In the genomic region with DNA sequence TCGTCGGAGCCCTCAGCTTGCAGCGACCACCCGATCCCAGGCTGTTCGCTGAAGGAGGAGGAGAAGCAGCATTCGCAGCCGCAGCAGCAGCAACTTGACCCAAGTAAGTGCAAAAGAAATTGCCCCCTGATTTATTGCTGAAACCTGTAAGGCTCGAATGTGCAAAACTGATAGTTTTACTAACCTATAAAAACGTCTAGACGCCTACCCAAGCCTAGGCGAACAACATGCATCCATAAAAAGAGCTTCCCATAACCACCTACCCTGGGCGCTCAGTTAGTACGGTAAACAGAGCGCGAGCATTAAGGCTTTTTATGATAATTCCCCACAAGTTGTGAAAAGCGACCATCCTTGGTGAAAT, we compare ENCODE assay signal across 12 cellular contexts. TPM values are rescaled to one million over a fixed set of nuclear protein-coding genes. Genes with fewer than 3 reads are reported as not detected.
DNase-seq lines count a peak whose midpoint lies in the region; ATAC-seq and TF ChIP-seq lines count a peak whose summit lies in the region.
"Had no signal": no experiment of that assay in that cellular context is flagged by ENCODE, and none has a peak within 500 bp of the region (broad histone marks: within the 10 kb centered on the region; RNA-seq: fewer than 3 reads in every experiment).

No MANE protein-coding gene starts in this region.

- H3K27me3 Mint-ChIP-seq in natural killer cell (ENCODE audit: low read depth in 2 of 2) (peaks cover 78 to 80% of the 10 kb centered on the region in 2 donors), nephron (ENCODE audit: low read depth) (peaks cover 66% of the 10 kb centered on the region)
- H3K27me3 Mint-ChIP-seq in natural killer cell treated with Interleukin-12 subunit alpha and Interleukin-12 subunit beta and Interleukin-15 and Interleukin-18, amount 100 ng/mL, for 72 hours: peaks cover 66 to 75% of the 10 kb centered on the region in 2 donors

- H3K27ac Mint-ChIP-seq in natural killer cell (no peak overlapping the region), nephron (peak overlapping the region; percentile 99 to 100 (median 99))
- no peak overlapping the region for H3K27ac Mint-ChIP-seq in natural killer cell treated with Interleukin-12 subunit alpha and Interleukin-12 subunit beta and Interleukin-15 and Interleukin-18, amount 100 ng/mL, for 72 hours

- peaks cover 2% of the 10 kb centered on the region in 2 donors for H3K9me3 Mint-ChIP-seq in natural killer cell
- peaks cover 3% of the 10 kb centered on the region for H3K9me3 Mint-ChIP-seq in natural killer cell treated with Interleukin-12 subunit alpha and Interleukin-12 subunit beta and Interleukin-15 and Interleukin-18, amount 100 ng/mL, for 72 hours
- no peaks in the 10 kb centered on the region for H3K9me3 Mint-ChIP-seq in nephron

- no peak for TF ChIP-seq POLR2A in erythroblast (IDR thresholded peaks at IDR 0.05; ENCODE audit: low read length)

- intact Hi-C loops in natural killer cell (cut with micrococcal nuclease): loop anchor here (5.0 kb wide), 1 partner anchor 36 kb away; no protein-coding TSS in a partner anchor
- intact Hi-C loops in colonic mucosa (cut with DNase I): loop anchor here (10.0 kb wide), 2 partner anchors 691 to 1021 kb away; no protein-coding TSS in a partner anchor

- H3K4me3 ChIP-seq in colonic mucosa: peak overlapping the region; percentile 57

- H3K9me3 ChIP-seq in colonic mucosa: no peaks in the 10 kb centered on the region

- no peak for TF ChIP-seq CTCF in natural killer cell (IDR thresholded peaks at IDR 0.05)
- no peak for TF ChIP-seq CTCF in colonic mucosa (IDR thresholded peaks at IDR 0.05)
- TF ChIP-seq CTCF in nephron (IDR thresholded peaks at IDR 0.05; ENCODE audit: unreplicated experiment in 3 of 3): no peak

- DNase-seq in natural killer cell (no peak), colonic mucosa (no peak), erythroblast (lab: John Stamatoyannopoulos, UW) (no peak), SIG-M5 (lab: John Stamatoyannopoulos, UW) (no peak), NCI-H1105 (lab: John Stamatoyannopoulos, UW) (no peak)
- DNase-seq in natural killer cell treated with Interleukin-12 subunit alpha and Interleukin-12 subunit beta and Interleukin-15 and Interleukin-18, amount 100 ng/mL, for 72 hours (ENCODE audit: low spot score): no peak
- no peak for DNase-seq in stimulated activated CD4-positive, alpha-beta T cell treated with anti-CD3 and anti-CD28 coated beads, Interleukin-1b, Interleukin-23, amount 100 ng/mL, for 48 hours
- DNase-seq: activated T-cell treated with anti-CD3 and anti-CD28 coated beads, Interleukin-2, amount 50 U/mL, for 4 hours; NCI-H1048; stimulated activated naive CD4-positive, alpha-beta T cell; T-helper 9 cell had no signal

- peaks cover 13% of the 10 kb centered on the region for H3K36me3 Mint-ChIP-seq in natural killer cell
- H3K36me3 Mint-ChIP-seq in natural killer cell treated with Interleukin-12 subunit alpha and Interleukin-12 subunit beta and Interleukin-15 and Interleukin-18, amount 100 ng/mL, for 72 hours: peaks cover 12% of the 10 kb centered on the region
- peaks cover 48% of the 10 kb centered on the region for H3K36me3 Mint-ChIP-seq in nephron (ENCODE audit: low read depth)

- peak overlapping the region; percentile 45 for H3K4me3 Mint-ChIP-seq in natural killer cell
- H3K4me3 Mint-ChIP-seq in natural killer cell treated with Interleukin-12 subunit alpha and Interleukin-12 subunit beta and Interleukin-15 and Interleukin-18, amount 100 ng/mL, for 72 hours: no peak overlapping the region
- H3K4me3 Mint-ChIP-seq in nephron: peak overlapping the region; percentile 91 to 95 (median 92)
- H3K4me3 Mint-ChIP-seq: activated T-cell treated with anti-CD3 and anti-CD28 coated beads, Interleukin-2, amount 50 U/mL, for 4 hours had no signal

- H3K27me3 ChIP-seq in colonic mucosa: peaks cover 68% of the 10 kb centered on the region

- peaks cover 13 to 14% of the 10 kb centered on the region in 2 donors for H3K4me1 Mint-ChIP-seq in natural killer cell
- peaks cover 11 to 15% of the 10 kb centered on the region in 2 donors for H3K4me1 Mint-ChIP-seq in natural killer cell treated with Interleukin-12 subunit alpha and Interleukin-12 subunit beta and Interleukin-15 and Interleukin-18, amount 100 ng/mL, for 72 hours (ENCODE audit: low read depth in 2 of 2)
- H3K4me1 Mint-ChIP-seq in nephron: peaks cover 65% of the 10 kb centered on the region

- peak overlapping the region; percentile 44 to 70 for H3K9ac ChIP-seq in colonic mucosa (ENCODE audit: low read depth in 2 of 2, low read length in 2 of 2)

- H3K36me3 ChIP-seq in colonic mucosa: no peaks in the 10 kb centered on the region

- no peak overlapping the region for H3K27ac ChIP-seq in colonic mucosa

- no peak for ATAC-seq in natural killer cell
- ATAC-seq in natural killer cell treated with Interleukin-12 subunit alpha and Interleukin-12 subunit beta and Interleukin-15 and Interleukin-18, amount 100 ng/mL, for 72 hours: no peak

- H3K4me1 ChIP-seq in colonic mucosa: no peaks in the 10 kb centered on the region

RNA-seq across cellular contexts. Expression of a gene that starts 0.9 kb away (rescaled TPM):
- total RNA-seq in natural killer cell: not detected
- not detected for total RNA-seq in natural killer cell treated with Interleukin-12 subunit alpha and Interleukin-12 subunit beta and Interleukin-15 and Interleukin-18, amount 100 ng/mL, for 72 hours
- 1 to 10 TPM in 1 of 2 donors, under 1 TPM in 1; 0.86 to 1.7 TPM for total RNA-seq in colonic mucosa
- total RNA-seq: activated T-cell treated with anti-CD3 and anti-CD28 coated beads, Interleukin-2, amount 50 U/mL, for 4 hours had no signal

RNA-seq across cellular contexts. Expression of a gene that starts 6.0 kb away (rescaled TPM):
- total RNA-seq in natural killer cell: not detected
- total RNA-seq in natural killer cell treated with Interleukin-12 subunit alpha and Interleukin-12 subunit beta and Interleukin-15 and Interleukin-18, amount 100 ng/mL, for 72 hours: not detected
- 1 to 10 TPM; 3.1 to 4.6 TPM for total RNA-seq in colonic mucosa

RNA-seq across cellular contexts. Expression of a gene that starts 6.9 kb away (rescaled TPM):
- total RNA-seq in natural killer cell: not detected
- not detected for total RNA-seq in natural killer cell treated with Interleukin-12 subunit alpha and Interleukin-12 subunit beta and Interleukin-15 and Interleukin-18, amount 100 ng/mL, for 72 hours
- total RNA-seq in colonic mucosa: 1 to 10 TPM in 1 of 2 donors, under 1 TPM in 1; 0.32 to 1.9 TPM
- total RNA-seq: activated T-cell treated with anti-CD3 and anti-CD28 coated beads, Interleukin-2, amount 50 U/mL, for 4 hours had no signal

RNA-seq across cellular contexts. Expression of a gene that starts 16.4 kb away (rescaled TPM):
- total RNA-seq in natural killer cell (not detected), colonic mucosa (1 to 10 TPM in 1 of 2 donors, under 1 TPM in 1; 0.25 to 1.6 TPM)
- total RNA-seq in natural killer cell treated with Interleukin-12 subunit alpha and Interleukin-12 subunit beta and Interleukin-15 and Interleukin-18, amount 100 ng/mL, for 72 hours: not detected
- total RNA-seq: activated T-cell treated with anti-CD3 and anti-CD28 coated beads, Interleukin-2, amount 50 U/mL, for 4 hours had no signal

RNA-seq across cellular contexts. Expression of a gene that starts 23.9 kb away (rescaled TPM):
- total RNA-seq in natural killer cell (not detected), colonic mucosa (not detected)
- not detected for total RNA-seq in natural killer cell treated with Interleukin-12 subunit alpha and Interleukin-12 subunit beta and Interleukin-15 and Interleukin-18, amount 100 ng/mL, for 72 hours
- total RNA-seq: activated T-cell treated with anti-CD3 and anti-CD28 coated beads, Interleukin-2, amount 50 U/mL, for 4 hours had no signal

Comparison
In these comparisons a context has a peak if more than half of its experiments do, and no peak if none do; other contexts are left out.
1. H3K27ac Mint-ChIP-seq: peak in nephron (3 of 3); none in natural killer cell (0 of 2) and natural killer cell treated with Interleukin-12 subunit alpha and Interleukin-12 subunit beta and Interleukin-15 and Interleukin-18, amount 100 ng/mL, for 72 hours (0 of 2).
2. RNA of a gene that starts 6.0 kb away (total RNA-seq): 3.1 to 4.6 TPM in colonic mucosa; not detected in natural killer cell and not detected in natural killer cell treated with Interleukin-12 subunit alpha and Interleukin-12 subunit beta and Interleukin-15 and Interleukin-18, amount 100 ng/mL, for 72 hours; every median in the first group is over 4 times any median in the second.